ENCODE assay signal across 8 cellular contexts in the genomic region with DNA sequence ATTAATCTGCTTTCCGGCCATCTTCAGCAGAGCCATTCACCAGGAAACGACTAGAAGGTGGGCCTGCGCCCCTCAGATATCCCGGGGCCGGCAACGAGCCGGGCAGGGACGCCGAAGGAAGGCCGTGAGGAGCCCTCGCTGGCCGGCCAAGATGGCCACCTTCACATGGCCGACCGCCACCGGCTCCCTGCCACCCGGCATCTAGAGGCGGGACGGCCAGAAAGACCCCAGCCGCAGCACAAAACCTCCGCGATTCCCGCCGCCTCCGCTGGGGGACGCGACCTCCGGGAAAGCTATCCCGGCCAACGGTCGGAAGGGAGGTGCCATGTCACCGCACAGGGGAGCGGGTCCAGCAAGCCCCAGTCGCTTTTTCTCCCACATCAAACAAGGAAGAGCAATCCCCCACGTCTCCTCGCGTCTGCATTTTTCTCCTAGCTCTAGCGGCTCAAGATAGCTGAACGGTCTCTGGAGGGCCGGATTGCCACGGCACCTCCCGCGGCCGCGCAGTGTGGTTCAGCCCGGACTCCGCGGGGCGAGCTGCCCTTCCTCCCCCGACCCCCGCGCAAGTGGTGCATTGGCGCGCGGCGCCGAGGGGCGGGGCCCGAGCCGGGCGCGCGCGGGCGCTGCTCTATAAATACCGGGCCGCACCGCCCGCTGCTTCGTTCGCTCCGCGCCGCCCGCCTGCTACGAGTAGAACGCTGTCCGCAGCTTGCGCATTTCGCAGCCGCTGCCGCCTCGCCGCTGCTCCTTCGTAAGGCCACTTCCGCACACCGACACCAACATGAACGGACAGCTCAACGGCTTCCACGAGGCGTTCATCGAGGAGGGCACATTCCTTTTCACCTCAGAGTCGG. TPM values are rescaled to one million over a fixed set of nuclear protein-coding genes. Genes with fewer than 3 reads are reported as not detected.
A peak's percentile ranks its signal among the peaks of the same experiment; 100 is the strongest.
DNase-seq lines count a peak whose midpoint lies in the region; ATAC-seq and TF ChIP-seq lines count a peak whose summit lies in the region.

A gene (plus strand): TSS at position 662 of the 854 bp plus-strand sequence. CDS start 120 bp downstream, at position 782.

- H3K36me3 ChIP-seq in adipocyte (ENCODE audit: control insufficient read depth, insufficient read depth, low read length, severe bottlenecking) (peaks cover 32% of the 10 kb centered on the region), upper lobe of right lung (peaks cover 31% of the 10 kb centered on the region)

- H3K27ac ChIP-seq in upper lobe of right lung, result peak within 1 kb of the TSS; percentile 99

- ATAC-seq in HG02798 (IDR thresholded peaks at IDR 0.05; ENCODE audit: poor library complexity, unreplicated experiment), result peak; percentile 77
- peak; percentile 92 for ATAC-seq in upper lobe of right lung

- H3K4me1 ChIP-seq in adipocyte (ENCODE audit: control insufficient read depth, insufficient read depth, low read length) (peaks cover 41% of the 10 kb centered on the region), upper lobe of right lung (peaks cover 44% of the 10 kb centered on the region)

- intact Hi-C loops in cardiac septum (cut with DNase I), result loop anchor here (1.0 to 5.0 kb wide), 4 partner anchors 23 to 116 kb away; a partner anchor contains a TSS
- intact Hi-C loops in posterior vena cava (cut with DNase I), result no loop called here
- intact Hi-C loops in upper lobe of right lung (cut with DNase I), result no loop called here

- DNase-seq in NCI-H1417 treated with DMSO at 0.1 percent for 48 hours (lab: John Stamatoyannopoulos, UW) (peak; percentile 60), SW480 (ENCODE audit: low spot score) (peak; percentile 94), adipocyte (ENCODE audit: low read depth) (peak; percentile 95), cardiac septum (ENCODE audit: low spot score) (peak; percentile 96), posterior vena cava (ENCODE audit: low spot score) (peak; percentile 98), upper lobe of right lung (peak; percentile 98)

- peak within 1 kb of the TSS; percentile 99 for H3K9ac ChIP-seq in adipocyte (ENCODE audit: low read length)

- H3K9me3 ChIP-seq in adipocyte (ENCODE audit: control insufficient read depth, low read length) (no peaks in the 10 kb centered on the region), upper lobe of right lung (no peaks in the 10 kb centered on the region)

- peak within 1 kb of the TSS; percentile 90 for H3K4me3 ChIP-seq in GM12875 (ENCODE audit: low read depth, low read length)
- peak within 1 kb of the TSS; percentile 98 for H3K4me3 ChIP-seq in adipocyte (ENCODE audit: low read length)
- peak within 1 kb of the TSS; percentile 97 for H3K4me3 ChIP-seq in upper lobe of right lung

- H3K27me3 ChIP-seq in adipocyte (replicated peaks; ENCODE audit: control insufficient read depth, insufficient read depth, low read length) (no peaks in the 10 kb centered on the region), upper lobe of right lung (no peaks in the 10 kb centered on the region)

- peak; percentile 91 for TF ChIP-seq CTCF in GM12875 (IDR thresholded peaks at IDR 0.05; ENCODE audit: borderline replicate concordance, insufficient read depth, low read depth, low read length)
- peak; percentile 81 for TF ChIP-seq CTCF in upper lobe of right lung (IDR thresholded peaks at IDR 0.05)

RNA-seq across cellular contexts. Expression of the gene that starts here (rescaled TPM):
- total RNA-seq in cardiac septum (146 TPM), posterior vena cava (100 to 1,000 TPM; 233 to 277 TPM), upper lobe of right lung (212 TPM)

Comparison
In these comparisons a context has a peak if more than half of its experiments do, and no peak if none do; other contexts are left out.
1. Peak in every context shown above with its lines: DNase-seq, ATAC-seq, H3K4me3 ChIP-seq and H3K27ac ChIP-seq.